In genomic region chr13:110874508-110874960, GRCh38 we compare ENCODE assay signal across 8 cellular contexts. TPM values are rescaled to one million over a fixed set of nuclear protein-coding genes. Genes with fewer than 3 reads are reported as not detected.
A peak's percentile ranks its signal among the peaks of the same experiment; 100 is the strongest.
DNase-seq lines count a peak whose midpoint lies in the region; ATAC-seq, FAIRE-seq and TF ChIP-seq lines count a peak whose summit lies in the region.

No MANE protein-coding gene starts in this region.

- H3K9me3 Mint-ChIP-seq in central memory CD8-positive, alpha-beta T cell = no peaks in the 10 kb centered on the region

- H3K4me3 ChIP-seq in spleen = peak overlapping the region in 6 of 8 donors; percentile 8 to 63 (median 30)

- H3K36me3 ChIP-seq in spleen = peaks cover 0 to 11% (median 0%) of the 10 kb centered on the region in 6 donors

- peak overlapping the region; percentile 62 for H3K4me3 Mint-ChIP-seq in central memory CD8-positive, alpha-beta T cell

- DNase-seq in A172 (ENCODE audit: low spot score) (peak; percentile 60), GM19239 (ENCODE audit: insufficient read length, low spot score) (peak; percentile 50), NCI-H1105 (lab: John Stamatoyannopoulos, UW) (peak; percentile 77), UCSD-AML1 (lab: John Stamatoyannopoulos, UW; ENCODE audit: unreplicated experiment) (peak; percentile 60), islet precursor cell (peak; percentile 91), spleen (peak; percentile 83)
- no peak for DNase-seq in central memory CD8-positive, alpha-beta T cell (ENCODE audit: low spot score in 2 of 2)

- intact Hi-C loops in spleen (cut with DNase I; ENCODE audit: low total_unique reads) = no loop called here

- H3K9me3 ChIP-seq in spleen = no peaks in the 10 kb centered on the region

- H3K27me3 ChIP-seq in spleen (replicated peaks in 1 of 7) = peaks cover 0 to 47% (median 0%) of the 10 kb centered on the region in 7 donors

- FAIRE-seq in GM19239 (lab: Jason Lieb, UNC) = peak; percentile 60

- peak overlapping the region; percentile 63 for H3K27ac Mint-ChIP-seq in central memory CD8-positive, alpha-beta T cell (ENCODE audit: low read depth)

- no peak for ATAC-seq in central memory CD8-positive, alpha-beta T cell (replicated peaks; ENCODE audit: extremely low read depth, poor library complexity, severe bottlenecking)
- ATAC-seq in GM18517 (IDR thresholded peaks at IDR 0.05; ENCODE audit: unreplicated experiment) = no peak

- peaks cover 4 to 44% (median 25%) of the 10 kb centered on the region in 6 donors for H3K4me1 ChIP-seq in spleen

- no peak for TF ChIP-seq CTCF in spleen (IDR thresholded peaks at IDR 0.05 in 8 of 11, conservative IDR thresholded peaks at IDR 0.05 in 3 of 11)

- peak overlapping the region in 1 of 8 donors; percentile 30 for H3K27ac ChIP-seq in spleen

- WGBS in spleen, 5 donors = 1 to 4% (median 2%) methylated on average over 29 to 32 of the region's 32 CpGs

- TF ChIP-seq POLR2A in spleen (IDR thresholded peaks at IDR 0.05) = no peak

- H3K27me3 Mint-ChIP-seq in central memory CD8-positive, alpha-beta T cell = peaks cover 15% of the 10 kb centered on the region

- H3K4me1 Mint-ChIP-seq in central memory CD8-positive, alpha-beta T cell = peaks cover 6% of the 10 kb centered on the region

- no peaks in the 10 kb centered on the region for H3K36me3 Mint-ChIP-seq in central memory CD8-positive, alpha-beta T cell (ENCODE audit: insufficient read depth)

RNA-seq across cellular contexts. Expression of gene ANKRD10, which starts 40.3 kb away (rescaled TPM):
- 446 and 575 TPM in 2 replicates for total RNA-seq in A172 (2014; rRNA removed; shearing (Covaris generic))
- 100 to 1,000 TPM; 165 to 253 (median 191) TPM for total RNA-seq in spleen
- polyA plus RNA-seq in spleen = 100 to 1,000 TPM; 122 to 179 (median 144) TPM

Comparison
In these comparisons a context has a peak if more than half of its experiments do, and no peak if none do; other contexts are left out.
1. DNase-seq: peak in A172 (single experiment), GM19239 (single experiment), NCI-H1105 (single experiment), UCSD-AML1 (single experiment), islet precursor cell (single experiment) and spleen (single experiment); none in central memory CD8-positive, alpha-beta T cell (0 of 2).